In genomic region chr16:74296465-74297295, GRCh38 we compare ENCODE assay signal across 8 cellular contexts. TPM values are rescaled to one million over a fixed set of nuclear protein-coding genes. Genes with fewer than 3 reads are reported as not detected.
DNase-seq lines count a peak whose midpoint lies in the region; ATAC-seq and TF ChIP-seq lines count a peak whose summit lies in the region.

TSS of gene PSMD7 (plus strand) at chr16:74296814. CDS start at chr16:74296915, 101 bp downstream.

- BruUV-seq in OCI-LY7 (replicated peaks; lab: Mats Ljungman, UMichigan): no TSS peak

- H3K4me2 ChIP-seq in OCI-LY7 (ENCODE audit: low read length): peak within 1 kb of the TSS; percentile 99

- TF ChIP-seq CTCF in OCI-LY7 (conservative IDR thresholded peaks at IDR 0.05; ENCODE audit: low read length): no peak

- peak within 1 kb of the TSS; percentile 56 for H2AFZ ChIP-seq in OCI-LY7 (ENCODE audit: low read length)

- peaks cover 59% of the 10 kb centered on the region for H3K79me2 ChIP-seq in OCI-LY7 (ENCODE audit: insufficient read depth, low read depth, low read length)

- peak within 1 kb of the TSS; percentile 82 for H3K27ac ChIP-seq in OCI-LY7 (ENCODE audit: low read depth, low read length, poor library complexity, severe bottlenecking)

- intact Hi-C loops in OCI-LY7 (cut with micrococcal nuclease; ENCODE audit: unreplicated experiment): no loop called here

- H3K9me3 ChIP-seq in OCI-LY7 (ENCODE audit: low read length): peaks cover 3% of the 10 kb centered on the region; the same call in 1 of the 2 replicates

- peak within 1 kb of the TSS; percentile 92 for H3K4me3 ChIP-seq in OCI-LY7 (ENCODE audit: low read depth, low read length, poor library complexity, severe bottlenecking)

- POLR2A ChIA-PET in OCI-LY7 (lab: Charles Lee): interaction anchor here (0.7 to 2.0 kb wide), 7 partner anchors 11 to 404 kb away, joined by 3 to 15 read pairs (median 3); partner anchors contain the start of gene MLKL

- H4K20me1 ChIP-seq in OCI-LY7 (ENCODE audit: insufficient read depth, low read length): peaks cover 25% of the 10 kb centered on the region

- peaks cover 30% of the 10 kb centered on the region for H3K4me1 ChIP-seq in OCI-LY7 (ENCODE audit: insufficient read depth, low read length, poor library complexity, severe bottlenecking)

- ATAC-seq in GM21526 (IDR thresholded peaks at IDR 0.05; ENCODE audit: low FRiP score, unreplicated experiment): peak; percentile 89

- DNase-seq in DMS 273 (lab: John Stamatoyannopoulos, UW; ENCODE audit: unreplicated experiment): peak; percentile 97
- peak; percentile 89 for DNase-seq in HuH-7 (ENCODE audit: low spot score)
- peak; percentile 90 for DNase-seq in OCI-LY7 (ENCODE audit: low spot score)
- peak; percentile 86 for DNase-seq in activated T-cell treated with anti-CD3 and anti-CD28 coated beads for 24 hours (ENCODE audit: low read depth)
- peak; percentile 86 for DNase-seq in epidermal melanocyte (ENCODE audit: insufficient read length, low spot score)
- DNase-seq in middle frontal gyrus (ENCODE audit: extremely low spot score, low spot score): peak; percentile 88
- peak; percentile 72 to 75 for DNase-seq in stimulated activated CD8-positive, alpha-beta memory T cell treated with anti-CD3 and anti-CD28 coated beads, Interleukin-2, amount 100 ng/mL, for 1 hour (ENCODE audit: low read depth in 2 of 2)

- peaks cover 66% of the 10 kb centered on the region for H3K36me3 ChIP-seq in OCI-LY7 (ENCODE audit: insufficient read depth, low read length)

- CTCF ChIA-PET in OCI-LY7 (lab: Charles Lee; ENCODE audit: unreplicated experiment): no interaction called here

- no peaks in the 10 kb centered on the region for H3K9me2 ChIP-seq in OCI-LY7 (ENCODE audit: insufficient read depth, low read length)

RNA-seq across cellular contexts. Expression of gene PSMD7, which starts in this region (rescaled TPM):
- total RNA-seq in OCI-LY7 (2014; rRNA removed; shearing (Covaris generic)): 66.3 and 80.6 TPM in 2 replicates
- 137 and 144 TPM in 2 replicates for total RNA-seq in OCI-LY7 (2022)

Comparison
In these comparisons a context has a peak if more than half of its experiments do, and no peak if none do; other contexts are left out.
1. Peak in every context shown above with its lines: DNase-seq, ATAC-seq, H3K4me3 ChIP-seq and H3K27ac ChIP-seq.